Comparison of ENCODE assay signal across 1 cellular context in the genomic region with DNA sequence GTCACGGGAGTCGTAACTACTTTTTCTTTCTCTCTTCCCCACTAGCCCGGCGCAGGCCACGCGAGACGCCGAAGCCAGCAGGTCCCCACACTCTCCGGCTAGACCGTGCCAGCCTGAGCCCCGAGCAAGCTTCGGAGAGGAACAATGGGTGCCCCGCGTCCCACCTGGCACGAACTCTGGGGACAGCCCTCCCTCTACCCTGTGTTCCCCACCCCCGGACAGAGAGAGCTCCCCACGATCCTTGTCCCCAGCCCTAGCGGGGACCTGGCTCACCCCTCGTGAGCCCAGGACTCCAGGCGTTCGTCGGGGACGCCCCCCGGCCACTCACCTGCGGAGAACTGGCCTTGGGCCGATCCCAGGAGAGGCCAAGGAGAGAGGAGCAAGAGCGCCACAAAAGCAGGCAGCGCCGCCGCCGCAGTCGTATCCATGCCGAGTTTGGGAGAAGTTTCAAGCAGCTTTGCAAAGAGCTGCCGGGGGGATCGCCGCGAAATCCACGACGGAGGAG.
TF ChIP-seq lines count a peak whose summit lies in the region.

No MANE protein-coding gene starts in this region.

TF ChIP-seq in WTC11, 78 proteins besides CTCF, POLR2A, EP300 and RAD21 (continued from another document):
- TF ChIP-seq ELF4 (CRISPR knock-in tag; IDR thresholded peaks at IDR 0.05; ENCODE audit: low read depth) = no peak
- TF ChIP-seq TEAD4 (CRISPR knock-in tag; IDR thresholded peaks at IDR 0.05) = no peak
- no peak for TF ChIP-seq ZNF396 (CRISPR knock-in tag; IDR thresholded peaks at IDR 0.05; ENCODE audit: borderline replicate concordance)
- TF ChIP-seq TEAD1 (CRISPR knock-in tag; IDR thresholded peaks at IDR 0.05) = 0 out of 2 replicates have a peak, but pooled peaks have one; percentile 5
- no peak for TF ChIP-seq JUN (CRISPR knock-in tag; IDR thresholded peaks at IDR 0.05)
- no peak for TF ChIP-seq ZNF219 (CRISPR knock-in tag; IDR thresholded peaks at IDR 0.05; ENCODE audit: borderline replicate concordance)
- TF ChIP-seq, protein P1, sequence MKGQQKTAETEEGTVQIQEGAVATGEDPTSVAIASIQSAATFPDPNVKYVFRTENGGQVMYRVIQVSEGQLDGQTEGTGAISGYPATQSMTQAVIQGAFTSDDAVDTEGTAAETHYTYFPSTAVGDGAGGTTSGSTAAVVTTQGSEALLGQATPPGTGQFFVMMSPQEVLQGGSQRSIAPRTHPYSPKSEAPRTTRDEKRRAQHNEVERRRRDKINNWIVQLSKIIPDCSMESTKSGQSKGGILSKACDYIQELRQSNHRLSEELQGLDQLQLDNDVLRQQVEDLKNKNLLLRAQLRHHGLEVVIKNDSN (CRISPR knock-in tag; IDR thresholded peaks at IDR 0.05) = no peak
- peak; percentile 48; the same call in 1 of the 2 replicates for TF ChIP-seq NFE2L1 (CRISPR knock-in tag; IDR thresholded peaks at IDR 0.05)
- no peak for TF ChIP-seq CREM (CRISPR knock-in tag; IDR thresholded peaks at IDR 0.05)
- TF ChIP-seq ZSCAN18 (CRISPR knock-in tag; IDR thresholded peaks at IDR 0.05) = no peak
- 0 out of 2 replicates have a peak, but pooled peaks have one; percentile 34 for TF ChIP-seq IRF1 (CRISPR knock-in tag; IDR thresholded peaks at IDR 0.05)
- TF ChIP-seq JAZF1 (CRISPR knock-in tag; IDR thresholded peaks at IDR 0.05) = no peak
- TF ChIP-seq, protein P2, sequence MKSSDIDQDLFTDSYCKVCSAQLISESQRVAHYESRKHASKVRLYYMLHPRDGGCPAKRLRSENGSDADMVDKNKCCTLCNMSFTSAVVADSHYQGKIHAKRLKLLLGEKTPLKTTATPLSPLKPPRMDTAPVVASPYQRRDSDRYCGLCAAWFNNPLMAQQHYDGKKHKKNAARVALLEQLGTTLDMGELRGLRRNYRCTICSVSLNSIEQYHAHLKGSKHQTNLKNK (CRISPR knock-in tag; IDR thresholded peaks at IDR 0.05) = no peak
- TF ChIP-seq ZBTB43 (CRISPR knock-in tag; IDR thresholded peaks at IDR 0.05) = 0 out of 2 replicates have a peak, but pooled peaks have one; percentile 31
- no peak for TF ChIP-seq CDX4 (CRISPR knock-in tag; IDR thresholded peaks at IDR 0.05; ENCODE audit: borderline replicate concordance)
- TF ChIP-seq ZNF232 (CRISPR knock-in tag; IDR thresholded peaks at IDR 0.05) = no peak
- no peak for TF ChIP-seq PRDM15 (CRISPR knock-in tag; IDR thresholded peaks at IDR 0.05)
- TF ChIP-seq RELA (CRISPR knock-in tag; IDR thresholded peaks at IDR 0.05; ENCODE audit: borderline replicate concordance) = peak; percentile 72; the same call in 1 of the 2 replicates
- TF ChIP-seq ETV6 (CRISPR knock-in tag; IDR thresholded peaks at IDR 0.05) = no peak
- TF ChIP-seq ATF1 (CRISPR knock-in tag; IDR thresholded peaks at IDR 0.05) = peak; percentile 17; the same call in 1 of the 2 replicates
- TF ChIP-seq ATF3 (CRISPR knock-in tag; conservative IDR thresholded peaks at IDR 0.05) = 0 out of 2 replicates have a peak, but pooled peaks have one; percentile 34
- TF ChIP-seq TP53 (CRISPR knock-in tag; IDR thresholded peaks at IDR 0.05) = no peak
- no peak for TF ChIP-seq NR3C1 (CRISPR knock-in tag; conservative IDR thresholded peaks at IDR 0.05; ENCODE audit: low read depth)
- no peak for TF ChIP-seq STAT6 (CRISPR knock-in tag; conservative IDR thresholded peaks at IDR 0.05; ENCODE audit: low read depth)
- no peak for TF ChIP-seq USF2 (CRISPR knock-in tag; IDR thresholded peaks at IDR 0.05)
TF ChIP-seq in WTC11: peak in this region for 11.
